ENCODE assay signal across 15 cellular contexts in genomic region chr3:43341788-43342187, GRCh38. TPM values are rescaled to one million over a fixed set of nuclear protein-coding genes. Genes with fewer than 3 reads are reported as not detected.
DNase-seq lines count a peak whose midpoint lies in the region; ATAC-seq and TF ChIP-seq lines count a peak whose summit lies in the region.
"Had no signal": no experiment of that assay in that cellular context is flagged by ENCODE, and none has a peak within 500 bp of the region (broad histone marks: within the 10 kb centered on the region; RNA-seq: fewer than 3 reads in every experiment).

No MANE protein-coding gene starts in this region.

- POLR2A ChIA-PET in CD4-positive, alpha-beta memory T cell (lab: Charles Lee; ENCODE audit: partially characterized antibody) = interaction anchor here (0.7 to 1.6 kb wide), 3 partner anchors 17 to 48 kb away, joined by 3 to 6 read pairs (median 4); no protein-coding TSS in a partner anchor
- POLR2A ChIA-PET in WTC11 (lab: Charles Lee) = no interaction called here

- TF ChIP-seq POLR2A in spleen (IDR thresholded peaks at IDR 0.05) = no peak

- peaks cover 60% of the 10 kb centered on the region for H3K36me3 Mint-ChIP-seq in activated T-cell treated with anti-CD3 and anti-CD28 coated beads, Interleukin-2, amount 50 U/mL, for 4 hours (ENCODE audit: insufficient read depth)
- H3K36me3 Mint-ChIP-seq in CD4-positive, alpha-beta memory T cell = peaks cover 78 to 82% of the 10 kb centered on the region in 2 donors
- H3K36me3 Mint-ChIP-seq in central memory CD8-positive, alpha-beta T cell (ENCODE audit: insufficient read depth) = peaks cover 59% of the 10 kb centered on the region
- H3K36me3 Mint-ChIP-seq in WTC11 = peaks cover 41% of the 10 kb centered on the region

- H3K4me3 ChIP-seq in CD4-positive, alpha-beta memory T cell (ENCODE audit: low read length in 2 of 2) = no peak overlapping the region
- no peak overlapping the region for H3K4me3 ChIP-seq in spleen

- peak; percentile 27 to 36 for ATAC-seq in activated T-cell treated with anti-CD3 and anti-CD28 coated beads, Interleukin-2, amount 50 U/mL, for 4 hours
- ATAC-seq in central memory CD8-positive, alpha-beta T cell (replicated peaks; ENCODE audit: extremely low read depth, poor library complexity, severe bottlenecking) = no peak
- ATAC-seq in WTC11 = no peak

- CTCF ChIA-PET in CD4-positive, alpha-beta memory T cell (lab: Charles Lee; ENCODE audit: partially characterized antibody) = no interaction called here
- CTCF ChIA-PET in WTC11 (lab: Charles Lee) = interaction anchor here (1.0 kb wide), 1 partner anchor 36 kb away, joined by 3 read pairs; no protein-coding TSS in a partner anchor

- H3K36me3 ChIP-seq in CD4-positive, alpha-beta memory T cell (ENCODE audit: insufficient read depth, low read length) = peaks cover 59% of the 10 kb centered on the region
- peaks cover 8 to 100% (median 82%) of the 10 kb centered on the region in 6 donors for H3K36me3 ChIP-seq in spleen

- no peak overlapping the region for H3K4me3 Mint-ChIP-seq in activated T-cell treated with anti-CD3 and anti-CD28 coated beads, Interleukin-2, amount 50 U/mL, for 4 hours
- H3K4me3 Mint-ChIP-seq in CD4-positive, alpha-beta memory T cell = peak overlapping the region in 1 of 8 donors; percentile 75
- H3K4me3 Mint-ChIP-seq in central memory CD8-positive, alpha-beta T cell = no peak overlapping the region
- H3K4me3 Mint-ChIP-seq in WTC11 = no peak overlapping the region

- H3K9me3 Mint-ChIP-seq in activated T-cell treated with anti-CD3 and anti-CD28 coated beads, Interleukin-2, amount 50 U/mL, for 4 hours = peaks cover 7% of the 10 kb centered on the region
- peaks cover 0 to 26% (median 16%) of the 10 kb centered on the region in 8 donors for H3K9me3 Mint-ChIP-seq in CD4-positive, alpha-beta memory T cell
- no peaks in the 10 kb centered on the region for H3K9me3 Mint-ChIP-seq in central memory CD8-positive, alpha-beta T cell
- H3K9me3 Mint-ChIP-seq in WTC11 = peaks cover 19% of the 10 kb centered on the region

- no peaks in the 10 kb centered on the region for H3K27me3 ChIP-seq in CD4-positive, alpha-beta memory T cell (ENCODE audit: insufficient read depth, low read length)
- no peaks in the 10 kb centered on the region for H3K27me3 ChIP-seq in spleen (replicated peaks in 1 of 7)
- H3K27me3 ChIP-seq: BE2C had no signal

- H3K4me1 ChIP-seq in CD4-positive, alpha-beta memory T cell (ENCODE audit: insufficient read depth, low read length) = peaks cover 54% of the 10 kb centered on the region
- peaks cover 7 to 56% (median 34%) of the 10 kb centered on the region in 6 donors for H3K4me1 ChIP-seq in spleen
- H3K4me1 ChIP-seq: BE2C had no signal

- no peaks in the 10 kb centered on the region for H3K27me3 Mint-ChIP-seq in activated T-cell treated with anti-CD3 and anti-CD28 coated beads, Interleukin-2, amount 50 U/mL, for 4 hours (ENCODE audit: low read depth)
- H3K27me3 Mint-ChIP-seq in CD4-positive, alpha-beta memory T cell = no peaks in the 10 kb centered on the region
- no peaks in the 10 kb centered on the region for H3K27me3 Mint-ChIP-seq in central memory CD8-positive, alpha-beta T cell
- no peaks in the 10 kb centered on the region; the same call in 1 of the 2 replicates for H3K27me3 Mint-ChIP-seq in WTC11 (ENCODE audit: low read depth)

- peaks cover 52% of the 10 kb centered on the region for H3K4me1 Mint-ChIP-seq in activated T-cell treated with anti-CD3 and anti-CD28 coated beads, Interleukin-2, amount 50 U/mL, for 4 hours (ENCODE audit: low read depth)
- peaks cover 35 to 63% (median 45%) of the 10 kb centered on the region in 4 donors for H3K4me1 Mint-ChIP-seq in CD4-positive, alpha-beta memory T cell
- peaks cover 39% of the 10 kb centered on the region for H3K4me1 Mint-ChIP-seq in central memory CD8-positive, alpha-beta T cell
- H3K4me1 Mint-ChIP-seq in WTC11 = peaks cover 39% of the 10 kb centered on the region

- intact Hi-C loops in CD4-positive, alpha-beta memory T cell (cut with micrococcal nuclease) = no loop called here
- intact Hi-C loops in spleen (cut with DNase I; ENCODE audit: low total_unique reads) = loop anchor here (10.0 kb wide), 1 partner anchor 47 kb away; no protein-coding TSS in a partner anchor

- WGBS in spleen, 5 donors = 64 to 85% (median 78%) methylated on average over 2 of the region's 2 CpGs

- no peak for DNase-seq in activated T-cell treated with anti-CD3 and anti-CD28 coated beads, Interleukin-2, amount 50 U/mL, for 4 hours
- no peak for DNase-seq in activated T-cell treated with anti-CD3 and anti-CD28 coated beads, Interleukin-2, amount 50 U/mL, for 1 hour
- no peak for DNase-seq in CD4-positive, alpha-beta memory T cell
- DNase-seq in central memory CD8-positive, alpha-beta T cell (ENCODE audit: low spot score in 2 of 2) = no peak
- DNase-seq in spleen (no peak), WTC11 (ENCODE audit: low spot score) (no peak), NCI-H774 (lab: John Stamatoyannopoulos, UW) (no peak), DMS114 treated with DMSO at 0.1 percent for 48 hours (lab: John Stamatoyannopoulos, UW; ENCODE audit: unreplicated experiment) (no peak)
- DNase-seq: BE2C, DMS79 treated with DMSO at 0.1 percent for 48 hours, NCI-H1105, NCI-H2081 treated with DMSO at 0.1 percent for 48 hours, NCI-H446 treated with DMSO at 0.1 percent for 48 hours, NCI-H748 treated with DMSO at 0.1 percent for 48 hours, SHP77 had no signal

- peak overlapping the region in 5 of 7 donors; percentile 60 to 94 (median 82) for H3K27ac Mint-ChIP-seq in CD4-positive, alpha-beta memory T cell
- H3K27ac Mint-ChIP-seq in central memory CD8-positive, alpha-beta T cell (ENCODE audit: low read depth) = peak overlapping the region; percentile 73
- H3K27ac Mint-ChIP-seq in WTC11 = no peak overlapping the region

- H3K9me3 ChIP-seq in CD4-positive, alpha-beta memory T cell (ENCODE audit: control insufficient read depth in 1 of 2, low read length in 2 of 2) = peaks cover 6 to 11% of the 10 kb centered on the region in 2 donors
- H3K9me3 ChIP-seq in spleen = peaks cover 15 to 36% (median 28%) of the 10 kb centered on the region in 8 donors
- H3K9me3 ChIP-seq: BE2C had no signal

- TF ChIP-seq CTCF in spleen (IDR thresholded peaks at IDR 0.05 in 8 of 11, conservative IDR thresholded peaks at IDR 0.05 in 3 of 11) (no peak), WTC11 (IDR thresholded peaks at IDR 0.05) (no peak)

- H3K27ac ChIP-seq in CD4-positive, alpha-beta memory T cell (ENCODE audit: low read depth, low read length) = no peak overlapping the region
- H3K27ac ChIP-seq in spleen = peak overlapping the region in 6 of 8 donors; percentile 9 to 88 (median 42)

TF ChIP-seq in WTC11, 78 proteins besides CTCF, POLR2A, EP300 and RAD21 (continues in another document):
- TF ChIP-seq FOXJ3 (CRISPR knock-in tag; IDR thresholded peaks at IDR 0.05; ENCODE audit: borderline replicate concordance) = no peak
- TF ChIP-seq ZNF263 (CRISPR knock-in tag; IDR thresholded peaks at IDR 0.05; ENCODE audit: low read depth) = no peak
- no peak for TF ChIP-seq PREB (CRISPR knock-in tag; IDR thresholded peaks at IDR 0.05; ENCODE audit: borderline replicate concordance)
- no peak for TF ChIP-seq HMGA2 (CRISPR knock-in tag; IDR thresholded peaks at IDR 0.05)
- no peak for TF ChIP-seq SMAD3 (CRISPR knock-in tag; IDR thresholded peaks at IDR 0.05; ENCODE audit: borderline replicate concordance)
- no peak for TF ChIP-seq ZBTB43 (CRISPR knock-in tag; IDR thresholded peaks at IDR 0.05)
- no peak for TF ChIP-seq NR1H2 (CRISPR knock-in tag; IDR thresholded peaks at IDR 0.05)
- TF ChIP-seq, protein P1, sequence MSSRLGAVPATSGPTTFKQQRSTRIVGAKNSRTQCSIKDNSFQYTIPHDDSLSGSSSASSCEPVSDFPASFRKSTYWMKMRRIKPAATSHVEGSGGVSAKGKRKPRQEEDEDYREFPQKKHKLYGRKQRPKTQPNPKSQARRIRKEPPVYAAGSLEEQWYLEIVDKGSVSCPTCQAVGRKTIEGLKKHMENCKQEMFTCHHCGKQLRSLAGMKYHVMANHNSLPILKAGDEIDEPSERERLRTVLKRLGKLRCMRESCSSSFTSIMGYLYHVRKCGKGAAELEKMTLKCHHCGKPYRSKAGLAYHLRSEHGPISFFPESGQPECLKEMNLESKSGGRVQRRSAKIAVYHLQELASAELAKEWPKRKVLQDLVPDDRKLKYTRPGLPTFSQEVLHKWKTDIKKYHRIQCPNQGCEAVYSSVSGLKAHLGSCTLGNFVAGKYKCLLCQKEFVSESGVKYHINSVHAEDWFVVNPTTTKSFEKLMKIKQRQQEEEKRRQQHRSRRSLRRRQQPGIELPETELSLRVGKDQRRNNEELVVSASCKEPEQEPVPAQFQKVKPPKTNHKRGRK (CRISPR knock-in tag; IDR thresholded peaks at IDR 0.05; ENCODE audit: borderline replicate concordance) = no peak

RNA-seq across cellular contexts. Expression of gene SNRK, which starts 55.4 kb away (rescaled TPM):
- total RNA-seq in activated T-cell treated with anti-CD3 and anti-CD28 coated beads, Interleukin-2, amount 50 U/mL, for 4 hours = 10 to 100 TPM; 19.6 to 21.3 (median 19.6) TPM
- total RNA-seq in CD4-positive, alpha-beta memory T cell = 100 to 1,000 TPM; 104 to 108 TPM
- 10 to 100 TPM; 39.8 to 50.5 TPM for polyA plus RNA-seq in CD4-positive, alpha-beta memory T cell
- total RNA-seq in spleen (100 to 1,000 TPM in 4 of 7 donors, 10 to 100 TPM in 3; 83.7 to 121 (median 106) TPM), WTC11 (2021) (10.3 to 11.8 TPM (median 10.5 TPM) in 3 replicates)
- 10 to 100 TPM; 12.0 to 17.9 (median 12.8) TPM for polyA plus RNA-seq in spleen

Comparison
In these comparisons a context has a peak if more than half of its experiments do, and no peak if none do; other contexts are left out.
1. ATAC-seq: peak in activated T-cell treated with anti-CD3 and anti-CD28 coated beads, Interleukin-2, amount 50 U/mL, for 4 hours (2 of 2); none in central memory CD8-positive, alpha-beta T cell (single experiment) and WTC11 (single experiment).